In the genomic region with DNA sequence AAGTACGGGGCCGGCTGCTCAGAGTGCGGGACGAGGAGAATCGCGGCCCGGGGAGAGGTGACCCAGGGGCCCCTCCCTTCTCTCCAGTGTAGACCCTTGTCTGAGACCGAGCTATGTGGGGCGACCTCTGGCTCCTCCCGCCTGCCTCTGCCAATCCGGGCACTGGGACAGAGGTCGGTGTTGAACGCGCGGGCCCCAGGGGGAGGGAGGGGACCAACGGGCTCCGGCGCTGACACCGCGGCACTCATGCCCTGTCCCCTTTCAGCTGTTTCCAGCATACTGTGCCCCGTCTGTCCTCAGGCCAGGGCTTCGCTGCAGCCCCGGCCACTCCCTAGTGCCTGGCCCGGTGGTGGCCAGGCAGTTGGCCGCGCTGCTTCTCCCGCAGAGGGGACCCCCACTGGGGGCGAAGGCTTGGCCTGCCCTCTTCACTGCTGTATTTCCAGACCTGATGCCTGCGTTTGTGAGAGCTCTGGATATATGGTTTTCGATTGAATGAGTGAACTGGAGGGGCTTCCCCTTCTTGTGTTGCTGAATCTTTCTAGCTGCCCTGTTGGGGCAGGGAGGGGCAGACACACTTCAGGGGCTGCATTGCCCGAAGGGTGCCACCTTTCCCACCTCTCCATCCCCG, we compare ENCODE assay signal across 8 cellular contexts. TPM values are rescaled to one million over a fixed set of nuclear protein-coding genes. Genes with fewer than 3 reads are reported as not detected.
DNase-seq lines count a peak whose midpoint lies in the region; ATAC-seq and TF ChIP-seq lines count a peak whose summit lies in the region.

No MANE protein-coding gene starts in this region.

- H3K4me1 ChIP-seq in BLaER1, result peaks cover 74% of the 10 kb centered on the region
- peaks cover 25% of the 10 kb centered on the region for H3K4me1 ChIP-seq in body of pancreas
- peaks cover 21% of the 10 kb centered on the region for H3K4me1 ChIP-seq in smooth muscle cell (ENCODE audit: low read depth)

- TF ChIP-seq CTCF in body of pancreas (IDR thresholded peaks at IDR 0.05), result no peak
- no peak for TF ChIP-seq CTCF in smooth muscle cell (IDR thresholded peaks at IDR 0.05; ENCODE audit: borderline replicate concordance, insufficient read depth, poor library complexity, severe bottlenecking)

- peaks cover 56% of the 10 kb centered on the region for H4K20me1 ChIP-seq in BLaER1
- peaks cover 23% of the 10 kb centered on the region for H4K20me1 ChIP-seq in smooth muscle cell (ENCODE audit: low read depth)

- H3K27ac ChIP-seq in BLaER1 (peak overlapping the region; percentile 91), body of pancreas (peak overlapping the region; percentile 73 to 94 (median 91)), smooth muscle cell (ENCODE audit: low read depth) (peak overlapping the region; percentile 38)

- H3K4me3 ChIP-seq in BLaER1, result peak overlapping the region; percentile 77
- peak overlapping the region; percentile 43 to 68 for H3K4me3 ChIP-seq in body of pancreas
- peak overlapping the region; percentile 88 for H3K4me3 ChIP-seq in iPS-18c (ENCODE audit: insufficient read depth, low read depth, low read length)
- H3K4me3 ChIP-seq in smooth muscle cell, result peak overlapping the region; percentile 69

- H3K36me3 ChIP-seq in BLaER1 (peaks cover 47% of the 10 kb centered on the region), body of pancreas (replicated peaks in 1 of 2; ENCODE audit: insufficient read depth in 1 of 2, low read depth in 2 of 2) (peaks cover 5 to 10% of the 10 kb centered on the region in 2 donors), smooth muscle cell (ENCODE audit: low read depth) (peaks cover 11% of the 10 kb centered on the region)

- no peaks in the 10 kb centered on the region for H3F3A ChIP-seq in smooth muscle cell (ENCODE audit: low read depth)

- H3K4me2 ChIP-seq in BLaER1 (peak overlapping the region; percentile 95), smooth muscle cell (peak overlapping the region; percentile 89)

- TF ChIP-seq POLR2A in body of pancreas (IDR thresholded peaks at IDR 0.05), result no peak

- H3K9ac ChIP-seq in BLaER1, result peak overlapping the region; percentile 86
- H3K9ac ChIP-seq in smooth muscle cell (ENCODE audit: low read depth), result peak overlapping the region; percentile 64

- H3K27me3 ChIP-seq in BLaER1 (no peaks in the 10 kb centered on the region), body of pancreas (no peaks in the 10 kb centered on the region), smooth muscle cell (ENCODE audit: low read depth) (no peaks in the 10 kb centered on the region)

- intact Hi-C loops in body of pancreas (cut with DNase I), result no loop called here

- 7 to 10% methylated on average over 12 to 29 of the region's 32 CpGs for WGBS in body of pancreas, 2 donors
- WGBS in smooth muscle cell (ENCODE audit: low lambda C conversion rate), result 4% methylated on average over 29 of the region's 32 CpGs

- peak overlapping the region; percentile 95 for H2AFZ ChIP-seq in smooth muscle cell (ENCODE audit: low read depth)

- H3K9me3 ChIP-seq in BLaER1, result no peaks in the 10 kb centered on the region
- H3K9me3 ChIP-seq in body of pancreas, result no peaks in the 10 kb centered on the region
- no peaks in the 10 kb centered on the region for H3K9me3 ChIP-seq in iPS-18c (ENCODE audit: control insufficient read depth, insufficient read depth, low read length)
- H3K9me3 ChIP-seq in smooth muscle cell (replicated peaks; ENCODE audit: low read depth), result no peaks in the 10 kb centered on the region

- peaks cover 34% of the 10 kb centered on the region for H3K79me2 ChIP-seq in smooth muscle cell (ENCODE audit: low read depth)

- DNase-seq in T-helper 1 cell (peak; percentile 9 to 52 (median 28)), body of pancreas (peak; percentile 57 to 76 (median 60)), smooth muscle cell (lab: John Stamatoyannopoulos, UW; ENCODE audit: unreplicated experiment) (peak; percentile 55), NCI-H526 treated with DMSO at 0.1 percent for 48 hours (lab: John Stamatoyannopoulos, UW) (no peak)

- ATAC-seq in GM19324 (IDR thresholded peaks at IDR 0.05; ENCODE audit: low FRiP score, unreplicated experiment) (peak; percentile 36), HG03439 (IDR thresholded peaks at IDR 0.05; ENCODE audit: unreplicated experiment) (peak; percentile 30), body of pancreas (peak; percentile 33)

RNA-seq across cellular contexts. Expression of a gene that starts 0.8 kb away (rescaled TPM):
- 10 to 100 TPM; 51.4 to 62.8 TPM for total RNA-seq in body of pancreas
- 126 and 154 TPM in 2 replicates for total RNA-seq in smooth muscle cell
- polyA plus RNA-seq in smooth muscle cell, result 316 and 408 TPM in 2 replicates

RNA-seq across cellular contexts. Expression of a gene that starts 1.0 kb away (rescaled TPM):
- total RNA-seq in body of pancreas (10 to 100 TPM; 12.5 to 52.4 TPM), smooth muscle cell (13.5 and 16.0 TPM in 2 replicates)
- 24.7 and 30.2 TPM in 2 replicates for polyA plus RNA-seq in smooth muscle cell

Comparison
In these comparisons a context has a peak if more than half of its experiments do, and no peak if none do; other contexts are left out.
1. H3K27ac ChIP-seq: peak in every context shown above with its lines; median percentile 91 in BLaER1; 91 in body of pancreas; 38 in smooth muscle cell.